ENCODE assay signal across 7 cellular contexts in genomic region chr1:47175227-47175934, GRCh38. TPM values are rescaled to one million over a fixed set of nuclear protein-coding genes. Genes with fewer than 3 reads are reported as not detected.
DNase-seq lines count a peak whose midpoint lies in the region; ATAC-seq and TF ChIP-seq lines count a peak whose summit lies in the region.

No MANE protein-coding gene starts in this region.

- CTCF ChIA-PET in GM10248 (lab: Yijun Ruan, JAX): interaction anchor here (0.7 to 11.4 kb wide), 30 partner anchors 9 to 733 kb away, joined by 3 to 192 read pairs (median 4); partner anchors contain the start of gene PDZK1IP1
- CTCF ChIA-PET in activated CD8-positive, alpha-beta T cell treated with anti-CD3 and anti-CD28 coated beads for 36 hours (lab: Charles Lee): interaction anchor here (0.9 to 2.8 kb wide), 16 partner anchors 9 to 262 kb away, joined by 3 to 11 read pairs (median 4); partner anchors contain the start of genes FOXD2, PDZK1IP1 and STIL

- TF ChIP-seq EP300 in esophagus muscularis mucosa (IDR thresholded peaks at IDR 0.05) (no peak), tibial nerve (IDR thresholded peaks at IDR 0.05) (peak in 1 of 2 donors; percentile 41)

- H3K27me3 Mint-ChIP-seq in activated CD8-positive, alpha-beta T cell treated with anti-CD3 and anti-CD28 coated beads for 36 hours: peaks cover 31% of the 10 kb centered on the region

- TF ChIP-seq POLR2A in esophagus muscularis mucosa (IDR thresholded peaks at IDR 0.05; ENCODE audit: low read depth) (no peak), tibial nerve (IDR thresholded peaks at IDR 0.05) (no peak)

- H3K9me3 ChIP-seq in esophagus muscularis mucosa (peaks cover 0 to 8% (median 3%) of the 10 kb centered on the region in 4 donors), tibial nerve (peaks cover 0 to 11% (median 0%) of the 10 kb centered on the region in 4 donors)

- peak; percentile 46 for ATAC-seq in HG02571 (IDR thresholded peaks at IDR 0.05; ENCODE audit: unreplicated experiment)
- ATAC-seq in activated CD8-positive, alpha-beta T cell treated with anti-CD3 and anti-CD28 coated beads for 36 hours: peak; percentile 63

- peaks cover 8% of the 10 kb centered on the region for H3K4me1 Mint-ChIP-seq in activated CD8-positive, alpha-beta T cell treated with anti-CD3 and anti-CD28 coated beads for 36 hours (ENCODE audit: low read depth)

- DNase-seq in GM10248 (ENCODE audit: extremely low spot score): peak; percentile 69
- DNase-seq in NCI-H345 (lab: John Stamatoyannopoulos, UW): peak; percentile 72
- DNase-seq in activated CD8-positive, alpha-beta T cell treated with anti-CD3 and anti-CD28 coated beads for 36 hours: peak; percentile 66
- peak; percentile 89 for DNase-seq in esophagus muscularis mucosa (ENCODE audit: extremely low spot score)
- peak; percentile 67 for DNase-seq in mucosa of gallbladder (ENCODE audit: low spot score)
- DNase-seq in tibial nerve (ENCODE audit: low spot score in 2 of 2): peak in 1 of 2 donors; percentile 74

- no peak overlapping the region for H3K4me3 ChIP-seq in esophagus muscularis mucosa
- no peak overlapping the region for H3K4me3 ChIP-seq in tibial nerve

- peaks cover 11 to 26% (median 22%) of the 10 kb centered on the region in 4 donors for H3K4me1 ChIP-seq in esophagus muscularis mucosa
- peaks cover 0 to 27% (median 5%) of the 10 kb centered on the region in 4 donors for H3K4me1 ChIP-seq in tibial nerve

- peaks cover 0 to 32% (median 0%) of the 10 kb centered on the region in 4 donors for H3K27me3 ChIP-seq in esophagus muscularis mucosa
- peaks cover 0 to under 1% of the 10 kb centered on the region in 2 donors for H3K27me3 ChIP-seq in tibial nerve

- TF ChIP-seq CTCF in GM10248 (IDR thresholded peaks at IDR 0.05; ENCODE audit: control extremely low read depth, extremely low read depth, low read depth, missing control alignments) (peak; percentile 92), esophagus muscularis mucosa (IDR thresholded peaks at IDR 0.05) (peak; percentile 78 to 98 (median 86)), tibial nerve (IDR thresholded peaks at IDR 0.05) (peak; percentile 88 to 96 (median 91))
- peak; percentile 91 for TF ChIP-seq CTCF in activated CD8-positive, alpha-beta T cell treated with anti-CD3 and anti-CD28 coated beads for 36 hours (IDR thresholded peaks at IDR 0.05)

- no peaks in the 10 kb centered on the region for H3K36me3 ChIP-seq in esophagus muscularis mucosa
- H3K36me3 ChIP-seq in tibial nerve: no peaks in the 10 kb centered on the region

- 18% methylated on average over 11 of the region's 11 CpGs for WGBS in esophagus muscularis mucosa
- 13 to 17% methylated on average over 11 of the region's 11 CpGs for WGBS in tibial nerve, 2 donors

- POLR2A ChIA-PET in GM10248 (lab: Yijun Ruan, JAX): interaction anchor here (0.6 kb wide), 1 partner anchor 139 kb away, joined by 5 read pairs; no protein-coding TSS in a partner anchor
- POLR2A ChIA-PET in activated CD8-positive, alpha-beta T cell treated with anti-CD3 and anti-CD28 coated beads for 36 hours (lab: Charles Lee): interaction anchor here (0.6 kb wide), 1 partner anchor 311 kb away, joined by 3 read pairs; no protein-coding TSS in a partner anchor

- no peak overlapping the region for H3K4me3 Mint-ChIP-seq in activated CD8-positive, alpha-beta T cell treated with anti-CD3 and anti-CD28 coated beads for 36 hours

- H3K9me3 Mint-ChIP-seq in activated CD8-positive, alpha-beta T cell treated with anti-CD3 and anti-CD28 coated beads for 36 hours: no peaks in the 10 kb centered on the region

- H3K27ac Mint-ChIP-seq in activated CD8-positive, alpha-beta T cell treated with anti-CD3 and anti-CD28 coated beads for 36 hours: no peak overlapping the region

- no peaks in the 10 kb centered on the region for H3K36me3 Mint-ChIP-seq in activated CD8-positive, alpha-beta T cell treated with anti-CD3 and anti-CD28 coated beads for 36 hours (ENCODE audit: low read depth)

- intact Hi-C loops in activated CD8-positive, alpha-beta T cell treated with anti-CD3 and anti-CD28 coated beads for 36 hours (cut with micrococcal nuclease): no loop called here
- intact Hi-C loops in esophagus muscularis mucosa (cut with DNase I): loop anchor here (5.0 kb wide), 1 partner anchor 537 kb away; no protein-coding TSS in a partner anchor

- no peak overlapping the region for H3K27ac ChIP-seq in esophagus muscularis mucosa (replicated peaks in 1 of 4)
- no peak overlapping the region for H3K27ac ChIP-seq in tibial nerve

RNA-seq across cellular contexts. Expression of gene PDZK1IP1, which starts 14.5 kb away (rescaled TPM):
- total RNA-seq in activated CD8-positive, alpha-beta T cell treated with anti-CD3 and anti-CD28 coated beads for 36 hours: not detected
- total RNA-seq in esophagus muscularis mucosa: 1 to 10 TPM in 1 of 4 donors, not detected in 3; 1.8 TPM
- total RNA-seq in mucosa of gallbladder: 91.1 TPM
- total RNA-seq in tibial nerve: 1 to 10 TPM in 2 of 4 donors, not detected in 2; 1.5 to 4.2 TPM

RNA-seq across cellular contexts. Expression of gene CYP4A22, which starts 38.1 kb away (rescaled TPM):
- total RNA-seq in activated CD8-positive, alpha-beta T cell treated with anti-CD3 and anti-CD28 coated beads for 36 hours: not detected
- total RNA-seq in esophagus muscularis mucosa (under 1 TPM in 2 of 4 donors, not detected in 2; 0.19 to 0.46 TPM), mucosa of gallbladder (0.86 TPM), tibial nerve (1 to 10 TPM in 3 of 4 donors, under 1 TPM in 1; 0.84 to 4.5 (median 2.6) TPM)

RNA-seq across cellular contexts. Expression of gene TAL1, which starts 56.6 kb away (rescaled TPM):
- not detected for total RNA-seq in activated CD8-positive, alpha-beta T cell treated with anti-CD3 and anti-CD28 coated beads for 36 hours
- total RNA-seq in esophagus muscularis mucosa (1 to 10 TPM; 2.5 to 4.8 (median 4.1) TPM), mucosa of gallbladder (6.0 TPM), tibial nerve (10 to 100 TPM in 1 of 4 donors, 1 to 10 TPM in 3; 3.1 to 10.0 (median 5.7) TPM)

Comparison
In these comparisons a context has a peak if more than half of its experiments do, and no peak if none do; other contexts are left out.
1. RNA of gene PDZK1IP1, which starts 14.5 kb away (total RNA-seq): 91.1 TPM in mucosa of gallbladder (single experiment); 1.5 to 4.2 TPM in tibial nerve, 1.8 TPM in esophagus muscularis mucosa and not detected in activated CD8-positive, alpha-beta T cell treated with anti-CD3 and anti-CD28 coated beads for 36 hours; every median in the first group is over 10 times any median in the second.
2. Peak in every context shown above with its lines, with median percentiles within 50 percentile points of each other: CTCF ChIP-seq.